25 cellular contexts compared by ENCODE assay signal in genomic region chr10:59913547-59914237, GRCh38.
"Had no signal": no experiment of that assay in that cellular context is flagged by ENCODE, and none has a peak within 500 bp of the region (broad histone marks: within the 10 kb centered on the region; RNA-seq: fewer than 3 reads in every experiment).

No MANE protein-coding gene starts in this region.

- H3K27me3 ChIP-seq: colonic mucosa, dorsolateral prefrontal cortex, hepatocyte, spleen, testis, transverse colon had no signal

- H3K9me3 ChIP-seq: colonic mucosa, testis had no signal

- H3K4me3 ChIP-seq: colonic mucosa, dorsolateral prefrontal cortex, hepatocyte, left ventricle myocardium inferior, lung, spleen, testis, transverse colon had no signal

- H3K27ac ChIP-seq: colonic mucosa, dorsolateral prefrontal cortex, hepatocyte, left ventricle myocardium inferior, spleen, testis, transverse colon had no signal

- H3K4me1 ChIP-seq: colonic mucosa, testis had no signal

- H3K27ac Mint-ChIP-seq: activated CD4-positive, alpha-beta memory T cell treated with anti-CD3 and anti-CD28 coated beads for 36 hours; activated naive CD4-positive, alpha-beta T cell treated with anti-CD3 and anti-CD28 coated beads, Interleukin-2, amount 50 U/mL, for 72 hours; activated T-helper 2 cell treated with anti-CD3 and anti-CD28 coated beads, Interferon-gamma antibody, Interleukin-2, Interleukin-4, amounts not matched to agents 10 μg/mL and 5 μg/mL and 100 μg/mL, durations not matched to agents 14 hours and 24 hours and 36 hours; natural killer cell treated with Interleukin-12 subunit alpha and Interleukin-12 subunit beta and Interleukin-15 and Interleukin-18, amount 100 ng/mL, for 72 hours; T-helper 2 cell treated with Interferon-gamma antibody and Interleukin-4, amounts not matched to agents 5 μg/mL and 100 μg/mL, for 36 hours had no signal

- H3K36me3 ChIP-seq: colonic mucosa, left ventricle myocardium inferior, spleen, transverse colon had no signal

- H2AFZ ChIP-seq: hepatocyte had no signal

- H3K4me2 ChIP-seq: hepatocyte had no signal

- H3K79me2 ChIP-seq: hepatocyte had no signal

- H3K4me3 Mint-ChIP-seq: activated CD4-positive, alpha-beta memory T cell treated with anti-CD3 and anti-CD28 coated beads for 36 hours; central memory CD8-positive, alpha-beta T cell; natural killer cell treated with Interleukin-12 subunit alpha and Interleukin-12 subunit beta and Interleukin-15 and Interleukin-18, amount 100 ng/mL, for 72 hours; T-helper 2 cell treated with Interferon-gamma antibody and Interleukin-4, amounts not matched to agents 5 μg/mL and 100 μg/mL, for 36 hours had no signal

- DNase-seq: activated CD4-positive, alpha-beta memory T cell treated with anti-CD3 and anti-CD28 coated beads for 36 hours; activated CD4-positive, alpha-beta T cell treated with anti-CD3 and anti-CD28 coated beads for 48 hours; activated CD8-positive, alpha-beta memory T cell treated with anti-CD3 and anti-CD28 coated beads, Interleukin-2, amount 50 U/mL, for 4 hours; activated T-cell treated with anti-CD3 and anti-CD28 coated beads, Interleukin-2, amount 50 U/mL, for 1 hour; anterior cingulate cortex; colonic mucosa; dorsolateral prefrontal cortex; effector memory CD4-positive, alpha-beta T cell; glutamatergic neuron; islet precursor cell; left ventricle myocardium inferior; mesendoderm; right cardiac atrium; spleen; stimulated activated naive CD8-positive, alpha-beta T cell treated with anti-CD3 and anti-CD28 coated beads, Interleukin-15, Interleukin-2, amounts not matched to agents 100 U/mL and 50 U/mL, for 24 hours; testis; transverse colon had no signal

- ATAC-seq: activated CD4-positive, CD25-positive, alpha-beta regulatory T cell treated with anti-CD3 and anti-CD28 coated beads, Interleukin-2, amount 50 U/mL, for 24 hours; natural killer cell treated with Interleukin-12 subunit alpha and Interleukin-12 subunit beta and Interleukin-15 and Interleukin-18, amount 100 ng/mL, for 72 hours; right cardiac atrium; stimulated activated naive CD8-positive, alpha-beta T cell treated with anti-CD3 and anti-CD28 coated beads, Interleukin-15, Interleukin-2, amounts not matched to agents 100 U/mL and 50 U/mL, for 24 hours had no signal
